Comparison of ENCODE assay signal across 1 cellular context in genomic region chr20:36155629-36155971, GRCh38.
TF ChIP-seq lines count a peak whose summit lies in the region.

No MANE protein-coding gene starts in this region.

TF ChIP-seq in GM23338, 12 proteins besides CTCF, POLR2A, EP300 and RAD21 (continued from another document):
- TF ChIP-seq ZNF462 (CRISPR knock-in tag; IDR thresholded peaks at IDR 0.05) (no peak), ZNF331 (CRISPR knock-in tag; IDR thresholded peaks at IDR 0.05; ENCODE audit: low read depth) (no peak), EZH2 (IDR thresholded peaks at IDR 0.05; ENCODE audit: low read depth, unreplicated experiment) (no peak), ETS1 (IDR thresholded peaks at IDR 0.05) (no peak), POLR2AphosphoS5 (IDR thresholded peaks at IDR 0.05; ENCODE audit: low read depth) (no peak), ZNF114 (CRISPR knock-in tag; IDR thresholded peaks at IDR 0.05) (no peak), CREB1 (CRISPR knock-in tag; IDR thresholded peaks at IDR 0.05; ENCODE audit: low read depth) (no peak)
TF ChIP-seq in GM23338: peak in this region for 0.
